In the genomic region with DNA sequence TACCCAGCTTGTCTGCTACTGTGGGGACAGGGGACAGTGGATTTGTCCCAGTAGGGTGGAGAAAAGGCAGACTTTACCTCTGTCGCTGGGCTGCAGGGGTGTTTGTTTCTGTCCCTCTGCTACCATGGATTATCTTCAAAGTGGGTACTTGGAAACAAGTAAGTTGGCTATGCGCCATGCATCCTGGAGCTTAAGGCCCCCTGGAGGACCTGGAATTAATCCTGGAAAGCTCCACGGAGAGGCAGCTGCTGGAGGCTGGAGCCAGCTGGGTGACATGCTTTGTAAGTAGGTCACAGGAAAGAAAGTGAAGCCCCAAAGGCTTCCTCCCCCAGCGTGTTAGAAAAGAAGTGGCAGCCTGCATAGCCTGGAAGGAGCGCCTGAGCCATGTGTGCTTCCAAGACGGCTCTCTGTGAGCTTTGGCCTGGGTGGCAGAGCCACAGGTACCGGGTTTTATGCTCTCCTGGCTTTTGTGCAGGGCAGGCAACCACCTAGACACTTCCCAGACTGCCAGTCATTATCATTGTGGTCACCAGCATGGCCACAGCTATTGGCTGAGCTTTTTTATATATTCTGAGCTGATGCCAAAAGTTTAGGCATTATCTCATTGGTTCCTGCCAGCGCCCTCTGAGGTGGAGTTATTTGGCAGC, we compare ENCODE assay signal across 1 cellular context.
TF ChIP-seq lines count a peak whose summit lies in the region.

No MANE protein-coding gene starts in this region.

TF ChIP-seq in GM23338, 12 proteins besides CTCF, POLR2A, EP300 and RAD21:
- TF ChIP-seq, protein P1, sequence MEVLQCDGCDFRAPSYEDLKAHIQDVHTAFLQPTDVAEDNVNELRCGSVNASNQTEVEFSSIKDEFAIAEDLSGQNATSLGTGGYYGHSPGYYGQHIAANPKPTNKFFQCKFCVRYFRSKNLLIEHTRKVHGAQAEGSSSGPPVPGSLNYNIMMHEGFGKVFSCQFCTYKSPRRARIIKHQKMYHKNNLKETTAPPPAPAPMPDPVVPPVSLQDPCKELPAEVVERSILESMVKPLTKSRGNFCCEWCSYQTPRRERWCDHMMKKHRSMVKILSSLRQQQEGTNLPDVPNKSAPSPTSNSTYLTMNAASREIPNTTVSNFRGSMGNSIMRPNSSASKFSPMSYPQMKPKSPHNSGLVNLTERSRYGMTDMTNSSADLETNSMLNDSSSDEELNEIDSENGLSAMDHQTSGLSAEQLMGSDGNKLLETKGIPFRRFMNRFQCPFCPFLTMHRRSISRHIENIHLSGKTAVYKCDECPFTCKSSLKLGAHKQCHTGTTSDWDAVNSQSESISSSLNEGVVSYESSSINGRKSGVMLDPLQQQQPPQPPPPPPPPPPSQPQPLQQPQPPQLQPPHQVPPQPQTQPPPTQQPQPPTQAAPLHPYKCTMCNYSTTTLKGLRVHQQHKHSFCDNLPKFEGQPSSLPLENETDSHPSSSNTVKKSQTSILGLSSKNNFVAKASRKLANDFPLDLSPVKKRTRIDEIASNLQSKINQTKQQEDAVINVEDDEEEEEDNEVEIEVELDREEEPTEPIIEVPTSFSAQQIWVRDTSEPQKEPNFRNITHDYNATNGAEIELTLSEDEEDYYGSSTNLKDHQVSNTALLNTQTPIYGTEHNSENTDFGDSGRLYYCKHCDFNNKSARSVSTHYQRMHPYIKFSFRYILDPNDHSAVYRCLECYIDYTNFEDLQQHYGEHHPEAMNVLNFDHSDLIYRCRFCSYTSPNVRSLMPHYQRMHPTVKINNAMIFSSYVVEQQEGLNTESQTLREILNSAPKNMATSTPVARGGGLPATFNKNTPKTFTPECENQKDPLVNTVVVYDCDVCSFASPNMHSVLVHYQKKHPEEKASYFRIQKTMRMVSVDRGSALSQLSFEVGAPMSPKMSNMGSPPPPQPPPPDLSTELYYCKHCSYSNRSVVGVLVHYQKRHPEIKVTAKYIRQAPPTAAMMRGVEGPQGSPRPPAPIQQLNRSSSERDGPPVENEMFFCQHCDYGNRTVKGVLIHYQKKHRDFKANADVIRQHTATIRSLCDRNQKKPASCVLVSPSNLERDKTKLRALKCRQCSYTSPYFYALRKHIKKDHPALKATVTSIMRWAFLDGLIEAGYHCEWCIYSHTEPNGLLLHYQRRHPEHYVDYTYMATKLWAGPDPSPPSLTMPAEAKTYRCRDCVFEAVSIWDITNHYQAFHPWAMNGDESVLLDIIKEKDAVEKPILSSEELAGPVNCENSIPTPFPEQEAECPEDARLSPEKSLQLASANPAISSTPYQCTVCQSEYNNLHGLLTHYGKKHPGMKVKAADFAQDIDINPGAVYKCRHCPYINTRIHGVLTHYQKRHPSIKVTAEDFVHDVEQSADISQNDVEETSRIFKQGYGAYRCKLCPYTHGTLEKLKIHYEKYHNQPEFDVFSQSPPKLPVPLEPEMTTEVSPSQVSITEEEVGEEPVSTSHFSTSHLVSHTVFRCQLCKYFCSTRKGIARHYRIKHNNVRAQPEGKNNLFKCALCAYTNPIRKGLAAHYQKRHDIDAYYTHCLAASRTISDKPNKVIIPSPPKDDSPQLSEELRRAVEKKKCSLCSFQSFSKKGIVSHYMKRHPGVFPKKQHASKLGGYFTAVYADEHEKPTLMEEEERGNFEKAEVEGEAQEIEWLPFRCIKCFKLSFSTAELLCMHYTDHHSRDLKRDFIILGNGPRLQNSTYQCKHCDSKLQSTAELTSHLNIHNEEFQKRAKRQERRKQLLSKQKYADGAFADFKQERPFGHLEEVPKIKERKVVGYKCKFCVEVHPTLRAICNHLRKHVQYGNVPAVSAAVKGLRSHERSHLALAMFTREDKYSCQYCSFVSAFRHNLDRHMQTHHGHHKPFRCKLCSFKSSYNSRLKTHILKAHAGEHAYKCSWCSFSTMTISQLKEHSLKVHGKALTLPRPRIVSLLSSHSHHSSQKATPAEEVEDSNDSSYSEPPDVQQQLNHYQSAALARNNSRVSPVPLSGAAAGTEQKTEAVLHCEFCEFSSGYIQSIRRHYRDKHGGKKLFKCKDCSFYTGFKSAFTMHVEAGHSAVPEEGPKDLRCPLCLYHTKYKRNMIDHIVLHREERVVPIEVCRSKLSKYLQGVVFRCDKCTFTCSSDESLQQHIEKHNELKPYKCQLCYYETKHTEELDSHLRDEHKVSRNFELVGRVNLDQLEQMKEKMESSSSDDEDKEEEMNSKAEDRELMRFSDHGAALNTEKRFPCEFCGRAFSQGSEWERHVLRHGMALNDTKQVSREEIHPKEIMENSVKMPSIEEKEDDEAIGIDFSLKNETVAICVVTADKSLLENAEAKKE (CRISPR knock-in tag; IDR thresholded peaks at IDR 0.05): 0 out of 2 replicates have a peak, but pooled peaks have one; percentile 37
- no peak for TF ChIP-seq JUNB (IDR thresholded peaks at IDR 0.05; ENCODE audit: unreplicated experiment)
TF ChIP-seq in GM23338: peak in this region for 1.
